In the genomic region with DNA sequence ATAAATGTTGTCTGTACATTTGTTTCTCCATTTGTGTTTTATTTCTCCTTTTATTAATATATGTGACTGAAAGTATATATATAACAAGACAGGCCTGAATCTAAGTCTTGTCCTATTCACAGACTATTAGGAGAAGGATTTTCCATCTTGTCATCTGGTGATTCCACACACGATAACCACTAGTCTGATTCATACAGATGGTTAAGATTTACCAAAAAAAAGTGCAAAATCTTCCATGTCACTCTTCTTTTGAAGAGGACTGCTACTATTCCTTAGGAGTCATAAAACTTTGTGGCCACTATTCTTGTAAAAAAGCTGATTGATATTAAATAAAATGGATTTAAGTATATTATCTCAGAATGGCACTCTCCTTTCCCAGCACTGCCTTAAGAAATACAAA, we compare ENCODE assay signal across 20 cellular contexts.
"Had no signal": no experiment of that assay in that cellular context is flagged by ENCODE, and none has a peak within 500 bp of the region (broad histone marks: within the 10 kb centered on the region; RNA-seq: fewer than 3 reads in every experiment).

No MANE protein-coding gene starts in this region.

- H3K4me1 ChIP-seq: esophagus muscularis mucosa, foreskin keratinocyte, gastroesophageal sphincter, left lung, lower lobe of right lung had no signal

- H3K36me3 ChIP-seq: lower lobe of right lung had no signal

- H3K4me3 ChIP-seq: coronary artery, dorsolateral prefrontal cortex, esophagus muscularis mucosa, gastroesophageal sphincter, heart right ventricle, left lung, lower lobe of right lung, mucosa of descending colon had no signal

- H3K9me3 ChIP-seq: esophagus muscularis mucosa, gastroesophageal sphincter, heart right ventricle, lower lobe of right lung, mucosa of descending colon had no signal

- ATAC-seq: foreskin keratinocyte; gastroesophageal sphincter; heart right ventricle; left cardiac atrium; left lung; left ventricle myocardium superior; lower lobe of right lung; mucosa of descending colon; naive thymus-derived CD8-positive, alpha-beta T cell had no signal

- H3K27me3 ChIP-seq: dorsolateral prefrontal cortex, esophagus muscularis mucosa, foreskin keratinocyte, gastroesophageal sphincter, heart right ventricle, left lung had no signal

- H3K27ac ChIP-seq: coronary artery, dorsolateral prefrontal cortex, esophagus muscularis mucosa, foreskin keratinocyte, gastroesophageal sphincter, heart right ventricle, left lung, lower lobe of right lung had no signal

- DNase-seq: dermis blood vessel endothelial cell; dorsolateral prefrontal cortex; effector CD4-positive, alpha-beta T cell; effector memory CD4-positive, alpha-beta T cell; foreskin keratinocyte; glutamatergic neuron; head of caudate nucleus; heart right ventricle; hippocampal formation; left cardiac atrium; left lung; left ventricle myocardium superior; lower lobe of right lung; mesenchymal stem cell; mucosa of descending colon; naive B cell; naive thymus-derived CD8-positive, alpha-beta T cell had no signal
